9 cellular contexts compared by ENCODE assay signal in the genomic region with DNA sequence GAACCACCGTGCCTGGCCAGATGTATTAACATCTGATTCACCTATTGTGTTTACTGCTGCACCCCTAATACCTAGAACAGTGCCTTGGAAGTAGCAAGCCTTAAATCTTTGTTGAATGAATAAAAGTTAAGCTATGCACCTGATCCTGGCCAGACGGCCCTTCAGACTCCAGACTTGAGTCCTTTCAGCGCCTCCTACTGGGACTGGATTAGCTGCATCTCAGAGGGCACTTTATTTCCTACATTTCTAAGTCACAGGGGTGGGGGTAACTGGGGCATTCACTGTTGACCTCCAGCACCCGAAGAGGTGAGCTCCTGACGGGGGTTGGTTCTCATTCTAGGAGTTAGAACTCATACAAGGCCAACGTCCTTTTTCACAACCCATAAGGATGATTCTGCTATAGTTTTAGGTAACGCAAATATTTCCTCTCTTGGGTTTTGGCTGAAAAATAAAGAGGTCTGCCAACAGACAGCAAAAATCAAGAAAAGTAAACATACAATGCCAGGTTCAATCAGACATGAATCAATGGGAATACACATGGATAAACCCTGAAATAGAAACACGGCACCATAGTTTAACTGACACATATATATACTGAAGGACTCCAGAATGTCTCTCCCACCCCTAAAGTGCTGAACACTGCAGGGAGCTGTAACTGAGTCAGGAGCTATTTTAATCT. TPM values are rescaled to one million over a fixed set of nuclear protein-coding genes. Genes with fewer than 3 reads are reported as not detected.
A peak's percentile ranks its signal among the peaks of the same experiment; 100 is the strongest.
DNase-seq lines count a peak whose midpoint lies in the region; ATAC-seq and TF ChIP-seq lines count a peak whose summit lies in the region.
"Had no signal": no experiment of that assay in that cellular context is flagged by ENCODE, and none has a peak within 500 bp of the region (broad histone marks: within the 10 kb centered on the region; RNA-seq: fewer than 3 reads in every experiment).

No MANE protein-coding gene starts in this region.

- no peaks in the 10 kb centered on the region for H3K27me3 Mint-ChIP-seq in T-helper 17 cell

- H3K9me3 ChIP-seq in hepatocyte (ENCODE audit: low read depth) = no peaks in the 10 kb centered on the region
- H3K9me3 ChIP-seq in T-helper 17 cell (ENCODE audit: control insufficient read depth, low read length, poor library complexity, severe bottlenecking) = no peaks in the 10 kb centered on the region

- no peaks in the 10 kb centered on the region for H3K9me2 ChIP-seq in hepatocyte (replicated peaks; ENCODE audit: insufficient read depth)

- no peak overlapping the region for H3K27ac ChIP-seq in hepatocyte
- H3K27ac ChIP-seq in temporal lobe (ENCODE audit: low read depth, low read length) = peak overlapping the region; percentile 69

- peak; percentile 35 for ATAC-seq in SK-N-SH treated with all-trans-retinoic acid at 6 μM for 48 hours
- ATAC-seq in T-helper 17 cell = no peak
- no peak for ATAC-seq in GM18861 (IDR thresholded peaks at IDR 0.05; ENCODE audit: unreplicated experiment)

- no peak overlapping the region for H3K27ac Mint-ChIP-seq in T-helper 17 cell

- H3K4me1 ChIP-seq in hepatocyte (ENCODE audit: insufficient read depth) = peaks cover 11% of the 10 kb centered on the region

- peaks cover 7% of the 10 kb centered on the region for H3K36me3 Mint-ChIP-seq in T-helper 17 cell (ENCODE audit: low read depth)

- no peaks in the 10 kb centered on the region for H3K79me2 ChIP-seq in hepatocyte

- H3K36me3 ChIP-seq in hepatocyte (replicated peaks; ENCODE audit: insufficient read depth, low read depth) = no peaks in the 10 kb centered on the region

- H3K4me3 ChIP-seq in hepatocyte = no peak overlapping the region

- H3K27me3 ChIP-seq in hepatocyte = no peaks in the 10 kb centered on the region

- WGBS in hepatocyte (ENCODE audit: low lambda C conversion rate, missing lambda C conversion rate) = 55% methylated on average over 8 of the region's 8 CpGs

- H2AFZ ChIP-seq in hepatocyte = no peak overlapping the region

- H4K20me1 ChIP-seq in hepatocyte (ENCODE audit: insufficient read depth, poor library complexity, severe bottlenecking) = no peaks in the 10 kb centered on the region

- TF ChIP-seq CTCF in hepatocyte (IDR thresholded peaks at IDR 0.05; ENCODE audit: poor library complexity) = peak; percentile 62

- H3K4me2 ChIP-seq in hepatocyte = no peak overlapping the region

- DNase-seq in NCI-H526 (lab: John Stamatoyannopoulos, UW) (peak; percentile 15 to 47), NCI-H526 treated with DMSO at 0.1 percent for 48 hours (lab: John Stamatoyannopoulos, UW) (no peak), hepatocyte (ENCODE audit: low spot score) (peak; percentile 74), T-helper 17 cell (no peak), NCI-H2227 (lab: John Stamatoyannopoulos, UW; ENCODE audit: unreplicated experiment) (no peak)
- DNase-seq: C1 segment of cervical spinal cord had no signal

- peaks cover 3% of the 10 kb centered on the region for H3K4me1 Mint-ChIP-seq in T-helper 17 cell

- H3K4me3 Mint-ChIP-seq in T-helper 17 cell = no peak overlapping the region

TF ChIP-seq in SK-N-SH treated with all-trans-retinoic acid at 6 μM for 48 hours, 23 proteins besides CTCF, POLR2A, EP300 and RAD21:
- TF ChIP-seq CSDC2 (CRISPR knock-in tag; IDR thresholded peaks at IDR 0.05) (no peak), TOX (CRISPR knock-in tag; IDR thresholded peaks at IDR 0.05; ENCODE audit: borderline replicate concordance) (no peak), ZNF70 (CRISPR knock-in tag; IDR thresholded peaks at IDR 0.05) (no peak), SNAI2 (CRISPR knock-in tag; IDR thresholded peaks at IDR 0.05) (no peak), OSR1 (CRISPR knock-in tag; IDR thresholded peaks at IDR 0.05) (no peak), PPARA (CRISPR knock-in tag; IDR thresholded peaks at IDR 0.05; ENCODE audit: borderline replicate concordance) (no peak), ZFP30 (CRISPR knock-in tag; IDR thresholded peaks at IDR 0.05) (no peak), TCF4 (CRISPR knock-in tag; IDR thresholded peaks at IDR 0.05; ENCODE audit: borderline replicate concordance) (no peak), ZFP3 (CRISPR knock-in tag; IDR thresholded peaks at IDR 0.05) (no peak)
- TF ChIP-seq, protein P1, sequence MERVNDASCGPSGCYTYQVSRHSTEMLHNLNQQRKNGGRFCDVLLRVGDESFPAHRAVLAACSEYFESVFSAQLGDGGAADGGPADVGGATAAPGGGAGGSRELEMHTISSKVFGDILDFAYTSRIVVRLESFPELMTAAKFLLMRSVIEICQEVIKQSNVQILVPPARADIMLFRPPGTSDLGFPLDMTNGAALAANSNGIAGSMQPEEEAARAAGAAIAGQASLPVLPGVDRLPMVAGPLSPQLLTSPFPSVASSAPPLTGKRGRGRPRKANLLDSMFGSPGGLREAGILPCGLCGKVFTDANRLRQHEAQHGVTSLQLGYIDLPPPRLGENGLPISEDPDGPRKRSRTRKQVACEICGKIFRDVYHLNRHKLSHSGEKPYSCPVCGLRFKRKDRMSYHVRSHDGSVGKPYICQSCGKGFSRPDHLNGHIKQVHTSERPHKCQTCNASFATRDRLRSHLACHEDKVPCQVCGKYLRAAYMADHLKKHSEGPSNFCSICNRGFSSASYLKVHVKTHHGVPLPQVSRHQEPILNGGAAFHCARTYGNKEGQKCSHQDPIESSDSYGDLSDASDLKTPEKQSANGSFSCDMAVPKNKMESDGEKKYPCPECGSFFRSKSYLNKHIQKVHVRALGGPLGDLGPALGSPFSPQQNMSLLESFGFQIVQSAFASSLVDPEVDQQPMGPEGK (CRISPR knock-in tag; IDR thresholded peaks at IDR 0.05; ENCODE audit: borderline replicate concordance) = no peak
- TF ChIP-seq, protein P2, sequence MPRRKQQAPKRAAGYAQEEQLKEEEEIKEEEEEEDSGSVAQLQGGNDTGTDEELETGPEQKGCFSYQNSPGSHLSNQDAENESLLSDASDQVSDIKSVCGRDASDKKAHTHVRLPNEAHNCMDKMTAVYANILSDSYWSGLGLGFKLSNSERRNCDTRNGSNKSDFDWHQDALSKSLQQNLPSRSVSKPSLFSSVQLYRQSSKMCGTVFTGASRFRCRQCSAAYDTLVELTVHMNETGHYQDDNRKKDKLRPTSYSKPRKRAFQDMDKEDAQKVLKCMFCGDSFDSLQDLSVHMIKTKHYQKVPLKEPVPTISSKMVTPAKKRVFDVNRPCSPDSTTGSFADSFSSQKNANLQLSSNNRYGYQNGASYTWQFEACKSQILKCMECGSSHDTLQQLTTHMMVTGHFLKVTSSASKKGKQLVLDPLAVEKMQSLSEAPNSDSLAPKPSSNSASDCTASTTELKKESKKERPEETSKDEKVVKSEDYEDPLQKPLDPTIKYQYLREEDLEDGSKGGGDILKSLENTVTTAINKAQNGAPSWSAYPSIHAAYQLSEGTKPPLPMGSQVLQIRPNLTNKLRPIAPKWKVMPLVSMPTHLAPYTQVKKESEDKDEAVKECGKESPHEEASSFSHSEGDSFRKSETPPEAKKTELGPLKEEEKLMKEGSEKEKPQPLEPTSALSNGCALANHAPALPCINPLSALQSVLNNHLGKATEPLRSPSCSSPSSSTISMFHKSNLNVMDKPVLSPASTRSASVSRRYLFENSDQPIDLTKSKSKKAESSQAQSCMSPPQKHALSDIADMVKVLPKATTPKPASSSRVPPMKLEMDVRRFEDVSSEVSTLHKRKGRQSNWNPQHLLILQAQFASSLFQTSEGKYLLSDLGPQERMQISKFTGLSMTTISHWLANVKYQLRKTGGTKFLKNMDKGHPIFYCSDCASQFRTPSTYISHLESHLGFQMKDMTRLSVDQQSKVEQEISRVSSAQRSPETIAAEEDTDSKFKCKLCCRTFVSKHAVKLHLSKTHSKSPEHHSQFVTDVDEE (CRISPR knock-in tag; IDR thresholded peaks at IDR 0.05) = no peak

RNA-seq across cellular contexts. Expression of a gene that starts 48.0 kb away (rescaled TPM):
- 23.6 and 29.3 TPM in 2 replicates for total RNA-seq in hepatocyte
- polyA plus RNA-seq in hepatocyte = 14.7 and 15.5 TPM in 2 replicates
- 40.3 TPM for total RNA-seq in temporal lobe
- total RNA-seq in T-helper 17 cell = 10 to 100 TPM in 1 of 2 donors, 1 to 10 TPM in 1; 9.7 to 13.1 TPM

RNA-seq across cellular contexts. Expression of a gene that starts 54.8 kb away (rescaled TPM):
- total RNA-seq in hepatocyte (9.8 and 10.8 TPM in 2 replicates), temporal lobe (39.6 TPM), T-helper 17 cell (10 to 100 TPM; 10.9 to 12.0 TPM)
- polyA plus RNA-seq in hepatocyte = 8.0 and 8.7 TPM in 2 replicates

RNA-seq across cellular contexts. Expression of a gene that starts 59.1 kb away (rescaled TPM):
- total RNA-seq in hepatocyte = 2,225 and 2,372 TPM in 2 replicates
- polyA plus RNA-seq in hepatocyte = 391 and 461 TPM in 2 replicates
- 3,098 TPM for total RNA-seq in temporal lobe
- 1,000 to 10,000 TPM; 1,044 to 1,284 TPM for total RNA-seq in T-helper 17 cell

Comparison
In these comparisons a context has a peak if more than half of its experiments do, and no peak if none do; other contexts are left out.
1. DNase-seq: peak in NCI-H526 (2 of 2) and hepatocyte (single experiment); none in NCI-H526 treated with DMSO at 0.1 percent for 48 hours (single experiment), T-helper 17 cell (0 of 3) and NCI-H2227 (single experiment).